ENCODE assay signal across 1 cellular context in the genomic region with DNA sequence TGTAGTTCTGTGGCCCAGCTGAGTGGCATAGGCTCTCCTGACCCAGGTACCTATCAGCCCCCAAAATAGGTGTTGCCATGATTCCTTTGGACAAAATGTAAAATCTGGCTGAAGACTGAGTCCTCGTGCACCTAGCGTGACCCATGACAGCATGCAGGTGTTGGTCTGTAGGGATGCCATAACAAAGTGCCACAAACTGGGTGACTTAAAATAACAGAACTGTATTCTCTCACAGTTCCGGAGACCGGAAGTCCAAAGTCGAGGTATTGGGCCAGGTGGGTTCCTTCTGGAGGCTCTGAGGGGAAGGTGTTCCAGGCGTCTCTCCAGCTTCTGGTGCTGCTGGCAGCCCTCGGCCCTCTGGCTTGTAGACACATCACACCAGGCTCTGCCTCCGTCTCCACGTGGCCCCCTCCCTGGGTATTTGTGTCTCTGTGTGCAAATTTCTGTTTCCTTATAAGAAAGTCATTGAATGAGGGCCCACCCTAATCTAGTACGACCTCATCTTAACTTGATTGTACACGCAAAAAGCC.
TF ChIP-seq lines count a peak whose summit lies in the region.

No MANE protein-coding gene starts in this region.

TF ChIP-seq in WTC11, 78 proteins besides CTCF, POLR2A, EP300 and RAD21 (continued from another document):
- TF ChIP-seq, protein P1, sequence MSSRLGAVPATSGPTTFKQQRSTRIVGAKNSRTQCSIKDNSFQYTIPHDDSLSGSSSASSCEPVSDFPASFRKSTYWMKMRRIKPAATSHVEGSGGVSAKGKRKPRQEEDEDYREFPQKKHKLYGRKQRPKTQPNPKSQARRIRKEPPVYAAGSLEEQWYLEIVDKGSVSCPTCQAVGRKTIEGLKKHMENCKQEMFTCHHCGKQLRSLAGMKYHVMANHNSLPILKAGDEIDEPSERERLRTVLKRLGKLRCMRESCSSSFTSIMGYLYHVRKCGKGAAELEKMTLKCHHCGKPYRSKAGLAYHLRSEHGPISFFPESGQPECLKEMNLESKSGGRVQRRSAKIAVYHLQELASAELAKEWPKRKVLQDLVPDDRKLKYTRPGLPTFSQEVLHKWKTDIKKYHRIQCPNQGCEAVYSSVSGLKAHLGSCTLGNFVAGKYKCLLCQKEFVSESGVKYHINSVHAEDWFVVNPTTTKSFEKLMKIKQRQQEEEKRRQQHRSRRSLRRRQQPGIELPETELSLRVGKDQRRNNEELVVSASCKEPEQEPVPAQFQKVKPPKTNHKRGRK (CRISPR knock-in tag; IDR thresholded peaks at IDR 0.05; ENCODE audit: borderline replicate concordance) = no peak
- no peak for TF ChIP-seq ZNF396 (CRISPR knock-in tag; IDR thresholded peaks at IDR 0.05; ENCODE audit: borderline replicate concordance)
- no peak for TF ChIP-seq ZNF219 (CRISPR knock-in tag; IDR thresholded peaks at IDR 0.05; ENCODE audit: borderline replicate concordance)
- no peak for TF ChIP-seq IRF2 (CRISPR knock-in tag; IDR thresholded peaks at IDR 0.05; ENCODE audit: borderline replicate concordance, low read depth)
- TF ChIP-seq RELA (CRISPR knock-in tag; IDR thresholded peaks at IDR 0.05; ENCODE audit: borderline replicate concordance) = no peak
- no peak for TF ChIP-seq GABPB1 (CRISPR knock-in tag; IDR thresholded peaks at IDR 0.05)
- no peak for TF ChIP-seq FOXK1 (CRISPR knock-in tag; IDR thresholded peaks at IDR 0.05)
- no peak for TF ChIP-seq HMGXB4 (CRISPR knock-in tag; IDR thresholded peaks at IDR 0.05)
- TF ChIP-seq CREM (CRISPR knock-in tag; IDR thresholded peaks at IDR 0.05) = no peak
- TF ChIP-seq, protein P2, sequence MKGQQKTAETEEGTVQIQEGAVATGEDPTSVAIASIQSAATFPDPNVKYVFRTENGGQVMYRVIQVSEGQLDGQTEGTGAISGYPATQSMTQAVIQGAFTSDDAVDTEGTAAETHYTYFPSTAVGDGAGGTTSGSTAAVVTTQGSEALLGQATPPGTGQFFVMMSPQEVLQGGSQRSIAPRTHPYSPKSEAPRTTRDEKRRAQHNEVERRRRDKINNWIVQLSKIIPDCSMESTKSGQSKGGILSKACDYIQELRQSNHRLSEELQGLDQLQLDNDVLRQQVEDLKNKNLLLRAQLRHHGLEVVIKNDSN (CRISPR knock-in tag; IDR thresholded peaks at IDR 0.05) = no peak
